16 cellular contexts compared by ENCODE assay signal in genomic region chr2:177547772-177548171, GRCh38.
A peak's percentile ranks its signal among the peaks of the same experiment; 100 is the strongest.
DNase-seq lines count a peak whose midpoint lies in the region; ATAC-seq, FAIRE-seq and TF ChIP-seq lines count a peak whose summit lies in the region.
"Had no signal": no experiment of that assay in that cellular context is flagged by ENCODE, and none has a peak within 500 bp of the region (broad histone marks: within the 10 kb centered on the region; RNA-seq: fewer than 3 reads in every experiment).

No MANE protein-coding gene starts in this region.

- H3K9me3 Mint-ChIP-seq in progenitor cell of endocrine pancreas (ENCODE audit: low read depth) = peaks cover 12% of the 10 kb centered on the region
- peaks cover 26% of the 10 kb centered on the region for H3K9me3 Mint-ChIP-seq in endodermal cell

- intact Hi-C loops in HepG2 (cut with micrococcal nuclease; ENCODE audit: unreplicated experiment) = no loop called here
- intact Hi-C loops in right lobe of liver (cut with DNase I) = no loop called here

- no peak for FAIRE-seq in HepG2 (lab: Jason Lieb, UNC)
- FAIRE-seq: G401.6 had no signal

- 0 out of 4 replicates have a peak, but pooled peaks of 1 of the 2 experiments have one; percentile 17 for TF ChIP-seq POLR2A in HepG2 (IDR thresholded peaks at IDR 0.05; ENCODE audit: insufficient read depth in 1 of 2, low read depth in 2 of 2, low read length in 2 of 2)
- TF ChIP-seq POLR2A in right lobe of liver (IDR thresholded peaks at IDR 0.05) = no peak

- WGBS in HepG2 (ENCODE audit: low lambda C conversion rate) = 88% methylated on average over 1 of the region's 1 CpG
- 100% methylated on average over 1 of the region's 1 CpG for WGBS in right lobe of liver (ENCODE audit: insufficient coverage, low coverage, low lambda C conversion rate, missing lambda C conversion rate)
- WGBS in endodermal cell (ENCODE audit: insufficient coverage in 1 of 2, insufficient read length in 1 of 2), 2 experiments = 78 to 98% methylated on average over 1 of the region's 1 CpG

- DNase-seq in HepG2 (ENCODE audit: low spot score) (no peak), right lobe of liver (no peak), cerebellar cortex (ENCODE audit: low spot score) (peak; percentile 22), progenitor cell of endocrine pancreas (ENCODE audit: low spot score, unreplicated experiment) (no peak), NCI-H1417 (lab: John Stamatoyannopoulos, UW) (no peak), amniotic stem cell (lab: John Stamatoyannopoulos, UW) (no peak), endodermal cell (no peak)
- DNase-seq: 8988T; C1 segment of cervical spinal cord; CD8-positive, alpha-beta memory T cell; COR-L47; GM23248 had no signal

- peak overlapping the region; percentile 38 for H3K27ac Mint-ChIP-seq in progenitor cell of endocrine pancreas
- H3K27ac Mint-ChIP-seq in endodermal cell = no peak overlapping the region
- H3K27ac Mint-ChIP-seq: CD4-positive, CD25-positive, alpha-beta regulatory T cell; CD8-positive, alpha-beta memory T cell had no signal

- CTCF ChIA-PET in HepG2 (lab: Yijun Ruan, JAX; ENCODE audit: low intra/inter-chr PET ratio, low total read pairs) = no interaction called here

- H4K20me1 ChIP-seq in HepG2 (ENCODE audit: insufficient read depth, low read length) (no peaks in the 10 kb centered on the region), OCI-LY3 (ENCODE audit: insufficient read depth, low read length) (no peaks in the 10 kb centered on the region)

- TF ChIP-seq RAD21 in HepG2 (CRISPR knock-in tag; IDR thresholded peaks at IDR 0.05) = no peak

- no TSS peak for BruUV-seq in HepG2 (replicated peaks; lab: Mats Ljungman, UMichigan)

- H3K4me3 ChIP-seq in HepG2 (replicated peaks in 1 of 3; ENCODE audit: insufficient read depth in 1 of 3, low read depth in 2 of 3, low read length in 3 of 3) (no peak overlapping the region), right lobe of liver (no peak overlapping the region), OCI-LY3 (ENCODE audit: low read length) (no peak overlapping the region), endodermal cell (ENCODE audit: low read length) (no peak overlapping the region)
- H3K4me3 ChIP-seq: GM23248, HAP-1 had no signal

- H3K9me3 ChIP-seq in HepG2 (ENCODE audit: low read length) (no peaks in the 10 kb centered on the region), right lobe of liver (no peaks in the 10 kb centered on the region), OCI-LY3 (ENCODE audit: insufficient read depth, low read length) (peaks cover 9% of the 10 kb centered on the region), endodermal cell (ENCODE audit: control insufficient read depth, low read length) (peaks cover 37% of the 10 kb centered on the region)
- H3K9me3 ChIP-seq: HAP-1 had no signal

- H3K4me3 Mint-ChIP-seq in progenitor cell of endocrine pancreas (ENCODE audit: low read depth) (no peak overlapping the region), endodermal cell (no peak overlapping the region)
- H3K4me3 Mint-ChIP-seq: CD8-positive, alpha-beta memory T cell had no signal

- H3K36me3 ChIP-seq in HepG2 (replicated peaks in 1 of 2; ENCODE audit: control insufficient read depth in 1 of 2, insufficient read depth in 2 of 2, low read length in 2 of 2) = no peaks in the 10 kb centered on the region
- H3K36me3 ChIP-seq in right lobe of liver = no peaks in the 10 kb centered on the region
- peaks cover 24% of the 10 kb centered on the region for H3K36me3 ChIP-seq in OCI-LY3 (replicated peaks; ENCODE audit: low read depth, low read length)
- peaks cover 10% of the 10 kb centered on the region for H3K36me3 ChIP-seq in endodermal cell (ENCODE audit: control insufficient read depth, insufficient read depth, low read length)
- H3K36me3 ChIP-seq: HAP-1 had no signal

- POLR2A ChIA-PET in HepG2 (lab: Yijun Ruan, JAX) = no interaction called here

- H3K27ac ChIP-seq in HepG2 (ENCODE audit: extremely low read length, insufficient read depth, low read length) (no peak overlapping the region), right lobe of liver (no peak overlapping the region), OCI-LY3 (ENCODE audit: low read length) (peak overlapping the region; percentile 51), endodermal cell (ENCODE audit: low read depth, low read length) (no peak overlapping the region)
- H3K27ac ChIP-seq: GM23248 had no signal

- no peak overlapping the region for H3K4me2 ChIP-seq in HepG2 (ENCODE audit: low read depth, low read length)
- H3K4me2 ChIP-seq in OCI-LY3 (ENCODE audit: low read length) = peak overlapping the region; percentile 44

- no peak overlapping the region for H3K9ac ChIP-seq in HepG2 (ENCODE audit: insufficient read depth, low read depth, low read length)
- no peak overlapping the region for H3K9ac ChIP-seq in OCI-LY3 (ENCODE audit: low read length)
- H3K9ac ChIP-seq in endodermal cell (ENCODE audit: extremely low read depth, low read length, poor library complexity, severe bottlenecking) = no peak overlapping the region
- H3K9ac ChIP-seq: GM23248 had no signal

- in situ Hi-C loops in HepG2 (cut with HindIII; ENCODE audit: extremely low pct_ligation_motif_present, low pct_unique_long_range_greater_than_20kb) = no loop called here

- no peak for TF ChIP-seq EP300 in HepG2 (IDR thresholded peaks at IDR 0.05; ENCODE audit: low read depth in 2 of 2, low read length in 2 of 2)
- no peak for TF ChIP-seq EP300 in HepG2 (CRISPR knock-in tag; IDR thresholded peaks at IDR 0.05; ENCODE audit: borderline replicate concordance)

- no peak for ATAC-seq in HepG2
- no peak for ATAC-seq in right lobe of liver

- H3K4me1 ChIP-seq in HepG2 (ENCODE audit: insufficient read depth, low read length) (peaks cover 6% of the 10 kb centered on the region), right lobe of liver (no peaks in the 10 kb centered on the region), OCI-LY3 (ENCODE audit: low read length) (peaks cover 34% of the 10 kb centered on the region), endodermal cell (ENCODE audit: control insufficient read depth, insufficient read depth, low read length) (no peaks in the 10 kb centered on the region)

- H3K36me3 Mint-ChIP-seq in progenitor cell of endocrine pancreas (ENCODE audit: insufficient read depth) (peaks cover 10% of the 10 kb centered on the region), endodermal cell (ENCODE audit: low read depth) (peaks cover 43% of the 10 kb centered on the region)

- H3K27me3 Mint-ChIP-seq in progenitor cell of endocrine pancreas = no peaks in the 10 kb centered on the region
- no peaks in the 10 kb centered on the region for H3K27me3 Mint-ChIP-seq in endodermal cell (ENCODE audit: insufficient read depth)
- H3K27me3 Mint-ChIP-seq: CD4-positive, CD25-positive, alpha-beta regulatory T cell had no signal

- H3K79me2 ChIP-seq in HepG2 (ENCODE audit: insufficient read depth, low read length) (no peaks in the 10 kb centered on the region), OCI-LY3 (ENCODE audit: low read length) (no peaks in the 10 kb centered on the region)

- H2AFZ ChIP-seq in HepG2 (ENCODE audit: low read length) (no peak overlapping the region), OCI-LY3 (ENCODE audit: low read depth, low read length) (no peak overlapping the region)
- H2AFZ ChIP-seq: GM23248 had no signal

- H3K27me3 ChIP-seq in HepG2 (ENCODE audit: control insufficient read depth in 1 of 2, insufficient read depth in 2 of 2, low read length in 2 of 2) (no peaks in the 10 kb centered on the region), right lobe of liver (no peaks in the 10 kb centered on the region), OCI-LY3 (ENCODE audit: low read depth, low read length) (no peaks in the 10 kb centered on the region), endodermal cell (ENCODE audit: control insufficient read depth, insufficient read depth, low read length, poor library complexity, severe bottlenecking) (no peaks in the 10 kb centered on the region)

- H3K4me1 Mint-ChIP-seq in progenitor cell of endocrine pancreas (ENCODE audit: low read depth) = peaks cover 10% of the 10 kb centered on the region
- peaks cover 5% of the 10 kb centered on the region for H3K4me1 Mint-ChIP-seq in endodermal cell

- TF ChIP-seq CTCF in HepG2 (CRISPR knock-in tag; IDR thresholded peaks at IDR 0.05) = no peak
- TF ChIP-seq CTCF in right lobe of liver (IDR thresholded peaks at IDR 0.05) = no peak
- TF ChIP-seq CTCF in OCI-LY3 (IDR thresholded peaks at IDR 0.05; ENCODE audit: low read depth, low read length) = no peak
- TF ChIP-seq CTCF in progenitor cell of endocrine pancreas (IDR thresholded peaks at IDR 0.05; ENCODE audit: unreplicated experiment) = no peak
- no peak for TF ChIP-seq CTCF in endodermal cell (conservative IDR thresholded peaks at IDR 0.05)

TF ChIP-seq in HepG2, 621 proteins besides CTCF, POLR2A, EP300 and RAD21:
- TF ChIP-seq REPIN1 (CRISPR knock-in tag; IDR thresholded peaks at IDR 0.05; ENCODE audit: borderline replicate concordance, low read depth) = no peak
- 0 out of 2 replicates have a peak, but pooled peaks have one; percentile 33 for TF ChIP-seq PAF1 (CRISPR knock-in tag; IDR thresholded peaks at IDR 0.05)
- TF ChIP-seq SP4 (CRISPR knock-in tag; IDR thresholded peaks at IDR 0.05) = no peak
- 0 out of 2 replicates have a peak, but pooled peaks have one; percentile 23 for TF ChIP-seq KDM2A (CRISPR knock-in tag; IDR thresholded peaks at IDR 0.05; ENCODE audit: borderline replicate concordance, low read depth)
- TF ChIP-seq EED (CRISPR knock-in tag; IDR thresholded peaks at IDR 0.05) = no peak
- peak; percentile 20; the same call in 1 of the 2 replicates for TF ChIP-seq POLR2AphosphoS5 (IDR thresholded peaks at IDR 0.05; ENCODE audit: low read depth, low read length)
- no peak for TF ChIP-seq GLI4 (CRISPR knock-in tag; IDR thresholded peaks at IDR 0.05; ENCODE audit: borderline replicate concordance)
- TF ChIP-seq RBM22 (optimal IDR thresholded peaks at IDR 0.05; ENCODE audit: low read length) = peak; percentile 80
- 0 out of 2 replicates have a peak, but pooled peaks have one; percentile 34 for TF ChIP-seq POLR2G (IDR thresholded peaks at IDR 0.05; ENCODE audit: low read depth, low read length)
